In genomic region chr19:45881082-45881908, GRCh38 we compare ENCODE assay signal across 2 cellular contexts.
TF ChIP-seq lines count a peak whose summit lies in the region.

No MANE protein-coding gene starts in this region.

TF ChIP-seq in SK-N-SH, 30 proteins besides CTCF, POLR2A, EP300 and RAD21:
- TF ChIP-seq POLR2AphosphoS5 (IDR thresholded peaks at IDR 0.05; ENCODE audit: low read depth, low read length) (0 out of 2 replicates have a peak, but pooled peaks have one; percentile 10), JUND (IDR thresholded peaks at IDR 0.05) (no peak)
TF ChIP-seq in SK-N-SH: peak in this region for 1.

TF ChIP-seq in SK-N-SH treated with all-trans-retinoic acid at 6 μM for 48 hours, 23 proteins besides CTCF, POLR2A, EP300 and RAD21:
- no peak for TF ChIP-seq CSRNP3 (CRISPR knock-in tag; IDR thresholded peaks at IDR 0.05)
- TF ChIP-seq TOX (CRISPR knock-in tag; IDR thresholded peaks at IDR 0.05; ENCODE audit: borderline replicate concordance): no peak
- TF ChIP-seq ZFP30 (CRISPR knock-in tag; IDR thresholded peaks at IDR 0.05): no peak
- no peak for TF ChIP-seq RARB (CRISPR knock-in tag; IDR thresholded peaks at IDR 0.05)
- TF ChIP-seq ZNF8 (CRISPR knock-in tag; IDR thresholded peaks at IDR 0.05): no peak
- TF ChIP-seq TCF4 (CRISPR knock-in tag; IDR thresholded peaks at IDR 0.05; ENCODE audit: borderline replicate concordance): no peak
- no peak for TF ChIP-seq CSDC2 (CRISPR knock-in tag; IDR thresholded peaks at IDR 0.05)
TF ChIP-seq in SK-N-SH treated with all-trans-retinoic acid at 6 μM for 48 hours: peak in this region for 0.
